ENCODE assay signal across 27 cellular contexts in genomic region chr4:6031831-6032230, GRCh38. TPM values are rescaled to one million over a fixed set of nuclear protein-coding genes. Genes with fewer than 3 reads are reported as not detected.
DNase-seq lines count a peak whose midpoint lies in the region; ATAC-seq and TF ChIP-seq lines count a peak whose summit lies in the region.
"Had no signal": no experiment of that assay in that cellular context is flagged by ENCODE, and none has a peak within 500 bp of the region (broad histone marks: within the 10 kb centered on the region; RNA-seq: fewer than 3 reads in every experiment).

No MANE protein-coding gene starts in this region.

- peaks cover 19% of the 10 kb centered on the region for H3K4me1 Mint-ChIP-seq in GM23338

- H3K4me3 Mint-ChIP-seq in GM23338: no peak overlapping the region
- H3K4me3 Mint-ChIP-seq: CD4-positive, alpha-beta T cell had no signal

- TF ChIP-seq CTCF in GM23338 (conservative IDR thresholded peaks at IDR 0.05; ENCODE audit: low read depth in 2 of 2) (no peak), tibial artery (IDR thresholded peaks at IDR 0.05) (no peak)

- no peaks in the 10 kb centered on the region for H3K79me2 ChIP-seq in GM23338 (replicated peaks; ENCODE audit: insufficient read depth)

- no peaks in the 10 kb centered on the region for H3K9me2 ChIP-seq in GM23338 (ENCODE audit: insufficient read depth)

- no peaks in the 10 kb centered on the region for H3F3A ChIP-seq in GM23338 (replicated peaks; ENCODE audit: low read depth)

- no peaks in the 10 kb centered on the region for H3K36me3 Mint-ChIP-seq in GM23338 (ENCODE audit: low read depth)

- no peaks in the 10 kb centered on the region for H3K27me3 ChIP-seq in GM23338 (ENCODE audit: insufficient read depth)
- H3K27me3 ChIP-seq in SJCRH30: peaks cover 31% of the 10 kb centered on the region; the same call in 1 of the 2 replicates
- H3K27me3 ChIP-seq in tibial artery: peaks cover 0 to 11% of the 10 kb centered on the region in 2 donors
- H3K27me3 ChIP-seq: BLaER1, SJSA1 had no signal

- H3K4me1 ChIP-seq in GM23338 (ENCODE audit: insufficient read depth) (no peaks in the 10 kb centered on the region), SJCRH30 (no peaks in the 10 kb centered on the region), tibial artery (no peaks in the 10 kb centered on the region)
- H3K4me1 ChIP-seq: BLaER1, SJSA1 had no signal

- H3K27ac ChIP-seq in GM23338 (ENCODE audit: low read depth): no peak overlapping the region
- H3K27ac ChIP-seq in SJCRH30: no peak overlapping the region
- H3K27ac ChIP-seq in temporal lobe (ENCODE audit: low read depth, low read length): peak overlapping the region; percentile 61
- H3K27ac ChIP-seq in tibial artery: no peak overlapping the region
- H3K27ac ChIP-seq: BLaER1, SJSA1 had no signal

- H2AFZ ChIP-seq in GM23338: no peak overlapping the region

- ATAC-seq in GM23338: no peak
- ATAC-seq in HG03571 (IDR thresholded peaks at IDR 0.05; ENCODE audit: unreplicated experiment): no peak
- ATAC-seq: PC-3, Right ventricle myocardium inferior had no signal

- no peak overlapping the region for H3K4me2 ChIP-seq in GM23338
- H3K4me2 ChIP-seq: BLaER1 had no signal

- H3K27ac Mint-ChIP-seq in GM23338: 0 out of 2 replicates have a peak overlapping the region, but pooled peaks have one; percentile 51
- H3K27ac Mint-ChIP-seq: CD4-positive, alpha-beta T cell had no signal

- no peak for DNase-seq in GM23338 (ENCODE audit: low spot score)
- DNase-seq in SJCRH30: peak; percentile 16 to 18
- DNase-seq in myocyte (ENCODE audit: low read depth): peak; percentile 36
- DNase-seq in ureter (ENCODE audit: low spot score): no peak
- DNase-seq in NCI-H748 treated with DMSO at 0.1 percent for 48 hours (lab: John Stamatoyannopoulos, UW): no peak
- no peak for DNase-seq in tibial artery
- DNase-seq: CD4-positive, alpha-beta T cell; DMS79; EL; GDM1; KBM-7; NCI-H1105 treated with DMSO at 0.1 percent for 48 hours; NCI-H146; NCI-H1930; NCI-H2107; NCI-H524; NCI-H82; NK-92 treated with Interleukin-12 subunit alpha and Interleukin-12 subunit beta, amount 100 ng/mL, for 24 hours; PC-3 had no signal

- H3K4me3 ChIP-seq in GM23338: no peak overlapping the region
- H3K4me3 ChIP-seq in SJCRH30: no peak overlapping the region
- H3K4me3 ChIP-seq in tibial artery: no peak overlapping the region
- H3K4me3 ChIP-seq: BLaER1, SJSA1 had no signal

- no peaks in the 10 kb centered on the region for H3K36me3 ChIP-seq in GM23338 (ENCODE audit: insufficient read depth)
- H3K36me3 ChIP-seq in SJCRH30: no peaks in the 10 kb centered on the region
- no peaks in the 10 kb centered on the region for H3K36me3 ChIP-seq in tibial artery
- H3K36me3 ChIP-seq: BLaER1, SJSA1 had no signal

- H3K9me3 ChIP-seq in SJCRH30 (replicated peaks) (no peaks in the 10 kb centered on the region), tibial artery (no peaks in the 10 kb centered on the region)
- H3K9me3 ChIP-seq: BLaER1, SJSA1 had no signal

- no peaks in the 10 kb centered on the region; the same call in 1 of the 2 replicates for H4K20me1 ChIP-seq in GM23338 (replicated peaks; ENCODE audit: insufficient read depth)
- H4K20me1 ChIP-seq: BLaER1 had no signal

- H3K9me3 Mint-ChIP-seq in GM23338: no peaks in the 10 kb centered on the region
- H3K9me3 Mint-ChIP-seq: CD4-positive, alpha-beta T cell had no signal

- intact Hi-C loops in tibial artery (cut with DNase I; ENCODE audit: low total_unique reads): no loop called here

- peaks cover 15% of the 10 kb centered on the region for H3K27me3 Mint-ChIP-seq in GM23338 (ENCODE audit: insufficient read depth, low read depth, poor library complexity)
- H3K27me3 Mint-ChIP-seq: CD4-positive, alpha-beta T cell had no signal

TF ChIP-seq in GM23338, 12 proteins besides CTCF, POLR2A, EP300 and RAD21:
- TF ChIP-seq NANOG (IDR thresholded peaks at IDR 0.05; ENCODE audit: borderline replicate concordance) (no peak), EZH2 (IDR thresholded peaks at IDR 0.05; ENCODE audit: low read depth, unreplicated experiment) (no peak), ETS1 (IDR thresholded peaks at IDR 0.05) (no peak), ZNF462 (CRISPR knock-in tag; IDR thresholded peaks at IDR 0.05) (no peak), EZH2phosphoT487 (IDR thresholded peaks at IDR 0.05; ENCODE audit: unreplicated experiment) (no peak)

RNA-seq across cellular contexts. Expression of gene C4orf50, which starts 13.6 kb away (rescaled TPM):
- 0.19 and 0.31 TPM in 2 replicates for total RNA-seq in GM23338 (2014; rRNA removed; shearing (Covaris generic))
- polyA plus RNA-seq in GM23338 (2016; fragmentation: Nextera tagmentation; extraction: Ambion mirVana): 0.06 TPM in 1 of 2 replicates, not detected in the other
- not detected in 2 replicates for total RNA-seq in SJCRH30 (2014; rRNA removed; shearing (Covaris generic))
- total RNA-seq in myocyte (0.05 TPM in 2 replicates), temporal lobe (11.3 TPM), ureter (0.05 TPM)
- polyA plus RNA-seq in myocyte (2012): 0.03 TPM
- total RNA-seq: LHCN-M2, MCF 10A, PC-3, Right ventricle myocardium inferior, SJSA1 had no signal
- polyA plus RNA-seq: AG04450 had no signal

Comparison
In these comparisons a context has a peak if more than half of its experiments do, and no peak if none do; other contexts are left out.
1. DNase-seq: peak in SJCRH30 (2 of 2) and myocyte (single experiment); none in GM23338 (single experiment), ureter (single experiment), NCI-H748 treated with DMSO at 0.1 percent for 48 hours (single experiment) and tibial artery (0 of 2).